ENCODE assay signal across 8 cellular contexts in the genomic region with DNA sequence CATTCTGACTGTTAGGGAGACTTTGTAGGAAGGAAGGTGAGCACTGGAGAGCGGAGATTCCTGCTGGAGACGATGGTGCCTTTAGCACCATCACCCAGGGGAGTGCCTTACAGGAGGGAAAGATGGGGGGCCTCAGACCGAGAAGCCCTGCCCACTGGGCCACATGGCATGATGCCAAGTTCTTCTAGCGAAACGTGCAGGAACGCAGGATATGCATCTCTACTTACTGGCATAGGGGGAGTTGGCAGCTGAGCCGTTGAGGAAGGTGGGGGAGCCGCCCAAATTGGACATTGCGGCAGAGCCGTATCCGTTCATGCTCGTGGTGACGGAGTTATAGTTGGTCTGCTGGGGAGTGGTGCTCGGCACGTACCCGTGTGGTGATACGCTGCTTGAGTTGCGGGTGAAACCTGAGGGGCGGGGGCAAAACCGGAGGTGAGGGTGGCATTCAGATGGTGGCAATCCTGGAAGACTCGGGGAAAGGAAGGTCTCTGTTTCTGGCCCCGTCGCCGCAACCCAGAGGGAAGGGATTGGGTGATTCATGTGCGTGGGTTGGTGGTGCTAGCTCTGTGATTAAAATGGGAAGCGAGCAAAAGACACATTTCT.
"Had no signal": no experiment of that assay in that cellular context is flagged by ENCODE, and none has a peak within 500 bp of the region (broad histone marks: within the 10 kb centered on the region; RNA-seq: fewer than 3 reads in every experiment).

No MANE protein-coding gene starts in this region.

- H3K4me2 ChIP-seq: GM23338 had no signal

- DNase-seq: H9, HCEC 1CT, IMR-90, KG1 had no signal

- H3K27ac Mint-ChIP-seq: GM23338 had no signal

- H3K4me3 ChIP-seq: GM23338 had no signal

- H3K4me3 Mint-ChIP-seq: GM23338, H9 had no signal

- H3K27ac ChIP-seq: HL-60 had no signal

- H2AFZ ChIP-seq: GM23338 had no signal

- ATAC-seq: GM23338 had no signal

- FAIRE-seq: H1, H54 had no signal
